Comparison of ENCODE assay signal across 1 cellular context in the genomic region with DNA sequence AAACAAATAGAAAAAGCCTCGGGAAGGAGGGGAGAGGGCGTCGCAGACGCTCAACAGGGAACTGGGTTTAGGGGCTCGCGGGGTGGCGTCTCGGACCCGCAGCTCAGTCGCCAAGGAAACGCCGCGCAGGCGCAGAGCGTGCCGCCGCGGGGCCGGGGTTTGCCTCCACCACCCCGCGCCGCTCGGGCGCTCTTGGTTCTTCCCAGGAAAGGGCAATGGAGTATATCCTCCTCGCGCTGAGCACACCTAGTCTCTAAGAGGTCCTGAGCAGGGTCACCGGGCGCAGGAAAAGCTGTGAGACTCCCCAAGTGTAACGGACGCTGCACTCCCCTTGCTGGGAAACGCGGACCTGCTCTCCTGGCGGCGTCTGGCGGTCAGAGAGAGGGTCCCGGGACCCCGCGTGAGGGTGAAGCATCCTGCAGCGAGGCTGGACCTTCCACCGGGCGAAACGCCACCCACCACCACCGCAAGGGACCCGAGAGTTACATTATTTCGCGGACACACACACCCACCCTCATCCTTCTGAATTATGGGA.
TF ChIP-seq lines count a peak whose summit lies in the region.

No MANE protein-coding gene starts in this region.

TF ChIP-seq in HEK293, 187 proteins besides CTCF, POLR2A, EP300 and RAD21 (continued from another document):
- TF ChIP-seq, protein P1, sequence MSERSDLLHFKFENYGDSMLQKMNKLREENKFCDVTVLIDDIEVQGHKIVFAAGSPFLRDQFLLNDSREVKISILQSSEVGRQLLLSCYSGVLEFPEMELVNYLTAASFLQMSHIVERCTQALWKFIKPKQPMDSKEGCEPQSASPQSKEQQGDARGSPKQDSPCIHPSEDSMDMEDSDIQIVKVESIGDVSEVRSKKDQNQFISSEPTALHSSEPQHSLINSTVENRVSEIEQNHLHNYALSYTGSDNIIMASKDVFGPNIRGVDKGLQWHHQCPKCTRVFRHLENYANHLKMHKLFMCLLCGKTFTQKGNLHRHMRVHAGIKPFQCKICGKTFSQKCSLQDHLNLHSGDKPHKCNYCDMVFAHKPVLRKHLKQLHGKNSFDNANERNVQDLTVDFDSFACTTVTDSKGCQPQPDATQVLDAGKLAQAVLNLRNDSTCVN (tag by site-specific recombination; optimal IDR thresholded peaks at IDR 0.05): peak; percentile 37
- TF ChIP-seq MZF1 (tag by site-specific recombination; IDR thresholded peaks at IDR 0.05; ENCODE audit: borderline replicate concordance) (no peak), ZNF704 (tag by site-specific recombination; IDR thresholded peaks at IDR 0.05) (no peak), ZBTB1 (tag by site-specific recombination; IDR thresholded peaks at IDR 0.05) (no peak)
